ENCODE assay signal across 9 cellular contexts in genomic region chr3:195334967-195335366, GRCh38.
"Had no signal": no experiment of that assay in that cellular context is flagged by ENCODE, and none has a peak within 500 bp of the region (broad histone marks: within the 10 kb centered on the region; RNA-seq: fewer than 3 reads in every experiment).

No MANE protein-coding gene starts in this region.

- DNase-seq: GM23248, GOT3, H7, IMR-90, KBM-7 had no signal

- H3K4me3 ChIP-seq: GM23248, HAP-1 had no signal

- H3K27ac ChIP-seq: GM23248, KMS-11 had no signal

- ATAC-seq: HCT116 had no signal

- H2AFZ ChIP-seq: GM23248 had no signal

- H3K9me3 ChIP-seq: HAP-1 had no signal

- FAIRE-seq: HTR-8/SVneo had no signal

- H3K9ac ChIP-seq: GM23248, KMS-11 had no signal

- H3K4me1 ChIP-seq: HAP-1 had no signal

- H3K4me2 ChIP-seq: KMS-11 had no signal
